ENCODE assay signal across 15 cellular contexts in the genomic region with DNA sequence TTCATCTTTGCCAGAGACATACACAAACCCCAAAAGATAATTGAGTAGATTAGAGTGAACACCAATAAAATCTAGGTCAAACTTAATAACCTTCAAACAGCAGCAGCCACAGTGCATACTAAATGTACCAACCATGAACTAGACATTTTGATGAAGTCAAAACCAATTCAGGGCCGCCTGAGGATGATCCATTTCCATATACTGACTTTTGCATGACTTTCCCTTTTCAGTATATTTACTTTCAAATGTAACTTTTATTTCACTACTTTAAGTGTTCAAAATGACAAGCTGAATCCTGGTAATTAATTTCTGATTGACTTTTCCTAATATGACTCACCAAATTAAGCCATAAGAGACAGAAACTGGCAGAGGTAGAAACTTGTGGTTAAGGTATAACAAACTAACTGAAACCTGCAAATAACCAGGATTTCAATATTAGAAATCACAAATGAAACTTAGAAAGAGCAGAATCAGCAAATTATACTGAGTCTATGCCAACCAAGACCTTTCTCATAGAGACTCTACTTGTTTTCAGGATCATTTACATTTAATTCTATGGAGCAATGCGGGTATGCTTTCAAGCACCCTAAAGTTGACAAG.
DNase-seq lines count a peak whose midpoint lies in the region; ATAC-seq and TF ChIP-seq lines count a peak whose summit lies in the region.
"Had no signal": no experiment of that assay in that cellular context is flagged by ENCODE, and none has a peak within 500 bp of the region (broad histone marks: within the 10 kb centered on the region; RNA-seq: fewer than 3 reads in every experiment).

No MANE protein-coding gene starts in this region.

- H3K9me3 ChIP-seq in body of pancreas = no peaks in the 10 kb centered on the region
- H3K9me3 ChIP-seq: ovary had no signal

- H3K36me3 ChIP-seq in body of pancreas (replicated peaks in 1 of 2; ENCODE audit: insufficient read depth in 1 of 2, low read depth in 2 of 2) = no peaks in the 10 kb centered on the region
- H3K36me3 ChIP-seq: ovary had no signal

- no peaks in the 10 kb centered on the region for H3K27me3 ChIP-seq in body of pancreas
- H3K27me3 ChIP-seq: ovary had no signal

- intact Hi-C loops in body of pancreas (cut with DNase I) = no loop called here

- WGBS in body of pancreas, 2 donors = 78 to 96% methylated on average over 2 of the region's 2 CpGs

- H3K4me1 ChIP-seq in body of pancreas = no peaks in the 10 kb centered on the region

- DNase-seq in body of pancreas (no peak), GM20000 (ENCODE audit: low spot score) (no peak), GM13976 (ENCODE audit: low spot score) (no peak), ecto neural progenitor cell (ENCODE audit: low spot score) (no peak)
- DNase-seq: activated CD4-positive, alpha-beta memory T cell treated with anti-CD3 and anti-CD28 coated beads for 36 hours; foreskin melanocyte; NCI-H1694; ovary; stimulated activated CD4-positive, alpha-beta T cell treated with anti-CD3 and anti-CD28 coated beads, Interleukin-4, amount 100 ng/mL, for 1 hour; T-cell had no signal

- TF ChIP-seq POLR2A in GM18505 (IDR thresholded peaks at IDR 0.05; ENCODE audit: borderline replicate concordance, extremely low read depth, insufficient read depth, insufficient read length) (no peak), body of pancreas (IDR thresholded peaks at IDR 0.05) (no peak)

- ATAC-seq in GM18505 (IDR thresholded peaks at IDR 0.05; ENCODE audit: unreplicated experiment) (peak; percentile 78), GM19395 (IDR thresholded peaks at IDR 0.05; ENCODE audit: unreplicated experiment) (peak; percentile 88), HG02885 (IDR thresholded peaks at IDR 0.05; ENCODE audit: poor library complexity, unreplicated experiment) (peak; percentile 55), HG03571 (IDR thresholded peaks at IDR 0.05; ENCODE audit: unreplicated experiment) (peak; percentile 84), body of pancreas (no peak)
- ATAC-seq: GM23338, T-cell had no signal

- TF ChIP-seq CTCF in body of pancreas (IDR thresholded peaks at IDR 0.05) (no peak), GM20000 (IDR thresholded peaks at IDR 0.05; ENCODE audit: extremely low read depth, missing control alignments) (no peak), GM13976 (IDR thresholded peaks at IDR 0.05; ENCODE audit: borderline replicate concordance, control extremely low read depth, extremely low read depth, insufficient read depth, missing control alignments) (no peak)

- no peak overlapping the region for H3K27ac ChIP-seq in body of pancreas
- H3K27ac ChIP-seq: ovary had no signal

- no peak overlapping the region for H3K4me3 ChIP-seq in body of pancreas
- H3K4me3 ChIP-seq: GM23338, ovary had no signal

- in situ Hi-C loops in GM13976 (cut with MboI; ENCODE audit: low sequenced_read_pairs, unreplicated experiment) = no loop called here
